ENCODE assay signal across 17 cellular contexts in the genomic region with DNA sequence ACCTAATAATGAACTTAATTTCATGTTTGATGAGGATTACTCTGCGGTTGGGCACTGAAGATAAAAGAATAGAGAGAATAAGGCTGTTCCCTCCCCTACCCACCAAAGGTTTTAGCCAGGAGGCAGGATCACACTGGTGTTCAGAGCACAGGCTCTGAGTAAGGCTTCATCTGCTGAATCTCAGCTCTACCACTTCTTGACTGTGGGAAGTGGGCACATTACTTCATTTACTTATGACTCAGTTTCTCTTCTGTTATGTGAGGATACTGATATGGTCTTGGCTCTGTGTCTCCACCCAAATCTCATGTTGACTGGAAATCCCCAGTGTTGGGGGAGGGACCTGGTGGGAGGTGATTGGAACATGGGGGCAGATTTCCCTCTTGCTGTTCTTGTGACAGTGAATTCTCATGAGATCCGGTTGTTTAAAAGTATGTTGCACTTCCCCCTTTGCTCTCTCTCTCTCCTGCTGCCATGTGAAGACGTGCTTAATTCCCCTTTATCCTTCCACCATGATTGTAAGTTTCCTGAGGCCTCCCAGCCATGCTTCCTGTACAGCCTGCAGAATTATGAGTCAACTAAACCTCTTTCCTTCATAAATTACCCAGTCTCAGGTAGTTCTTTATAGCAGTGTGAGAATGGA.
"Had no signal": no experiment of that assay in that cellular context is flagged by ENCODE, and none has a peak within 500 bp of the region (broad histone marks: within the 10 kb centered on the region; RNA-seq: fewer than 3 reads in every experiment).

No MANE protein-coding gene starts in this region.

- H3K9me3 ChIP-seq: prostate gland, sigmoid colon, upper lobe of right lung had no signal

- H3K9me3 Mint-ChIP-seq: activated T-cell treated with anti-CD3 and anti-CD28 coated beads, Interleukin-2, amount 50 U/mL, for 24 hours; effector memory CD8-positive, alpha-beta T cell; natural killer cell; T-cell had no signal

- H3K36me3 Mint-ChIP-seq: activated CD8-positive, alpha-beta memory T cell treated with anti-CD3 and anti-CD28 coated beads, Interleukin-2, amount 10 ng/mL, durations not matched to agents 7 days and 5 days; immature natural killer cell; natural killer cell; T-cell had no signal

- H3K27me3 ChIP-seq: sigmoid colon, upper lobe of right lung had no signal

- H3K4me3 Mint-ChIP-seq: activated CD8-positive, alpha-beta memory T cell treated with anti-CD3 and anti-CD28 coated beads, Interleukin-2, amount 10 ng/mL, durations not matched to agents 7 days and 5 days; activated T-cell treated with anti-CD3 and anti-CD28 coated beads, Interleukin-2, amount 50 U/mL, for 24 hours; effector memory CD8-positive, alpha-beta T cell; immature natural killer cell; natural killer cell; T-cell had no signal

- ATAC-seq: activated CD8-positive, alpha-beta memory T cell treated with anti-CD3 and anti-CD28 coated beads, Interleukin-2, amount 10 ng/mL, durations not matched to agents 7 days and 5 days; effector memory CD8-positive, alpha-beta T cell; left cardiac atrium; natural killer cell; T-cell; upper lobe of right lung had no signal

- H3K4me3 ChIP-seq: prostate gland, sigmoid colon, upper lobe of right lung had no signal

- H3K4me1 ChIP-seq: prostate gland, sigmoid colon, upper lobe of right lung had no signal

- H3K27ac Mint-ChIP-seq: activated CD8-positive, alpha-beta memory T cell treated with anti-CD3 and anti-CD28 coated beads, Interleukin-2, amount 10 ng/mL, durations not matched to agents 7 days and 5 days; activated T-cell treated with anti-CD3 and anti-CD28 coated beads, Interleukin-2, amount 50 U/mL, for 24 hours; effector memory CD8-positive, alpha-beta T cell; immature natural killer cell; natural killer cell; T-cell had no signal

- H3K36me3 ChIP-seq: prostate gland, WERI-Rb-1 had no signal

- DNase-seq: activated CD4-positive, alpha-beta T cell treated with anti-CD3 and anti-CD28 coated beads, Interleukin-2, amount 50 U/mL, for 1 hour; activated CD8-positive, alpha-beta memory T cell treated with anti-CD3 and anti-CD28 coated beads, Interleukin-2, amount 10 ng/mL, durations not matched to agents 7 days and 5 days; activated gamma-delta T cell; activated T-cell treated with anti-CD3 and anti-CD28 coated beads, Interleukin-2, amount 50 U/mL, for 24 hours; effector memory CD8-positive, alpha-beta T cell; immature natural killer cell; left cardiac atrium; natural killer cell; nucleus accumbens; sigmoid colon; stimulated activated CD4-positive, alpha-beta T cell treated with anti-CD3 and anti-CD28 coated beads, Interleukin-12 subunit alpha, Interleukin-12 subunit beta, amount 100 ng/mL, for 4 hours; stimulated activated naive CD4-positive, alpha-beta T cell treated with Interleukin-2 at 50 U/mL for 16 hours; T-cell; T1000; upper lobe of right lung; WERI-Rb-1 had no signal

- H3K4me1 Mint-ChIP-seq: immature natural killer cell, natural killer cell, T-cell had no signal
